ENCODE assay signal across 13 cellular contexts in the genomic region with DNA sequence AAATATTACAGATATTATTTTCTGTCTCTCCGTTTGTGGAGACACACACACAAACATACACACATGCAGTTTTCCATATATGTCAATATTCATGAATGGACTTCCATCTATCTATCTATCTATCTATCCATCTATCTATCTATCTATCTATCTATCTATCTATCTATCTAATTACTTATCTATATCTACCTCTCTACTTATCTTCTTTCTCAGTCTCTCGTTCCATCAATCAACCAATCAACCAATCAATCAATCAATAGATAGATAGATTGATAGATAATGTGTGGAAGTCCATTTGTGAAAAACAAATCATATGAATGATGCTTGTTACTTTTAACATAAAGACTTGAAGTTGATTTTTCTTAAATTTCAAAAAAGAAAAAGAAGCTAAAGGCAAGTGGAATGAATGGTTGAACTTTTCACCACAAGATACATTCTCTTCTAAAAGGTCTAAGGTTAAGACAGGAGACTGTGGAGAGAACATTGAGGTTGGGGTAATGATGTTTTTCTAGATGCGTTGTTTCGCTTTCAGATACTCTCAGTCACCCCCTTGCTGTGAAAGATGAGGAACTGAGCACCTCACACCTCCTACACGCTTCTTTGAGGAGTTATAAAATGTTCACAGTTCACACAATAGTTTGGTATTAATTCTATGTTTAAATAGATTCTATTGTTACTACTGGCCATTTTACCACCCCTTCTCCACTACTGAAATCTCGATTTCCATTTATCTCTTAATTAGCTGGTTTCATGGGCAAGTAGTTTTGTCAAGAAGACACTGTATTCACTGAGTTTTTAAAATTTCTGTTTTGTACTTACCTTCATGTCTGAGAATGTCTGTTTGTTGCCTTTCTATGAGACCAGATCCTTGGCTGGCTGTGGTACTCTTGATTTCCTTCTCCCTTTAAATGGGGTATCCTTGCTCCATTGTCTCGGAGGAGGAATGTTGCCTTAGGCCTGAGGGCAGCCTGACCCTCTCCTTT.
A peak's percentile ranks its signal among the peaks of the same experiment; 100 is the strongest.
DNase-seq lines count a peak whose midpoint lies in the region; ATAC-seq and TF ChIP-seq lines count a peak whose summit lies in the region.
"Had no signal": no experiment of that assay in that cellular context is flagged by ENCODE, and none has a peak within 500 bp of the region (broad histone marks: within the 10 kb centered on the region; RNA-seq: fewer than 3 reads in every experiment).

No MANE protein-coding gene starts in this region.

- H3K4me3 ChIP-seq in KMS-11 (IDR thresholded peaks at IDR 0.05; ENCODE audit: insufficient read depth, low read depth, low read length) = no peak overlapping the region
- H3K4me3 ChIP-seq: MG63, pancreas, PC-9 had no signal

- H3K27ac ChIP-seq in KMS-11 = no peak overlapping the region
- H3K27ac ChIP-seq: pancreas, PC-9 had no signal

- H2AFZ ChIP-seq in KMS-11 (ENCODE audit: low read depth) = no peak overlapping the region
- H2AFZ ChIP-seq: PC-9 had no signal

- ATAC-seq in GM18502 (IDR thresholded peaks at IDR 0.05; ENCODE audit: poor library complexity, unreplicated experiment) = peak; percentile 85
- peak; percentile 86 for ATAC-seq in GM19351 (IDR thresholded peaks at IDR 0.05; ENCODE audit: unreplicated experiment)
- ATAC-seq in HG02870 (IDR thresholded peaks at IDR 0.05; ENCODE audit: unreplicated experiment) = peak; percentile 86
- ATAC-seq: left cardiac atrium, pancreas had no signal

- peaks cover 59% of the 10 kb centered on the region for H3K4me1 ChIP-seq in KMS-11 (ENCODE audit: low read depth, poor library complexity, severe bottlenecking)
- H3K4me1 ChIP-seq: Caco-2, pancreas had no signal

- H4K20me1 ChIP-seq in KMS-11 (ENCODE audit: insufficient read depth) = no peaks in the 10 kb centered on the region

- H3K36me3 ChIP-seq in KMS-11 (ENCODE audit: insufficient read depth) = no peaks in the 10 kb centered on the region
- H3K36me3 ChIP-seq: MG63, pancreas had no signal

- no peaks in the 10 kb centered on the region for H3K79me2 ChIP-seq in KMS-11 (ENCODE audit: insufficient read depth, low read depth)

- TF ChIP-seq CTCF in KMS-11 (conservative IDR thresholded peaks at IDR 0.05; ENCODE audit: low read depth, low read length) = no peak

- DNase-seq in effector CD4-positive, alpha-beta T cell = no peak
- DNase-seq in HPDE6-E6E7 (ENCODE audit: extremely low spot score) (no peak), amniotic stem cell (lab: John Stamatoyannopoulos, UW) (no peak), NCI-H1048 (lab: John Stamatoyannopoulos, UW) (no peak)
- DNase-seq: Caco-2, left cardiac atrium, MG63, pancreas, PC-9 had no signal

- H3K9ac ChIP-seq in KMS-11 = no peak overlapping the region

- no peaks in the 10 kb centered on the region for H3K27me3 ChIP-seq in KMS-11 (ENCODE audit: insufficient read depth, low read depth)
- H3K27me3 ChIP-seq: MG63, pancreas had no signal

- H3K4me2 ChIP-seq in KMS-11 = peak overlapping the region; percentile 42; the same call in 1 of the 2 replicates
- H3K4me2 ChIP-seq: PC-9 had no signal
